8 cellular contexts compared by ENCODE assay signal in genomic region chr16:67645397-67646121, GRCh38. TPM values are rescaled to one million over a fixed set of nuclear protein-coding genes. Genes with fewer than 3 reads are reported as not detected.
DNase-seq lines count a peak whose midpoint lies in the region; ATAC-seq and TF ChIP-seq lines count a peak whose summit lies in the region.

No MANE protein-coding gene starts in this region.

- TF ChIP-seq CTCF in vagina (IDR thresholded peaks at IDR 0.05): no peak

- peaks cover 6 to 22% of the 10 kb centered on the region in 2 donors for H3K36me3 Mint-ChIP-seq in CD4-positive, alpha-beta memory T cell
- H3K36me3 Mint-ChIP-seq in T-helper 17 cell (ENCODE audit: low read depth): peaks cover 4% of the 10 kb centered on the region

- no peaks in the 10 kb centered on the region for H3K9me3 ChIP-seq in CD4-positive, alpha-beta memory T cell (ENCODE audit: control insufficient read depth in 1 of 2, low read length in 2 of 2)
- H3K9me3 ChIP-seq in T-helper 17 cell (ENCODE audit: control insufficient read depth, low read length, poor library complexity, severe bottlenecking) (no peaks in the 10 kb centered on the region), mesodermal cell (ENCODE audit: control insufficient read depth, low read length) (no peaks in the 10 kb centered on the region), vagina (no peaks in the 10 kb centered on the region)

- no peak for DNase-seq in CD4-positive, alpha-beta memory T cell
- DNase-seq in T-helper 17 cell: no peak
- no peak for DNase-seq in NCI-H1436 treated with DMSO at 0.1 percent for 48 hours (lab: John Stamatoyannopoulos, UW)
- DNase-seq in NCI-H2171 (lab: John Stamatoyannopoulos, UW): no peak
- DNase-seq in NCI-H526 (lab: John Stamatoyannopoulos, UW): no peak
- DNase-seq in vagina (ENCODE audit: extremely low spot score in 2 of 2): no peak

- H3K36me3 ChIP-seq in CD4-positive, alpha-beta memory T cell (ENCODE audit: insufficient read depth, low read length): peaks cover 32% of the 10 kb centered on the region
- no peaks in the 10 kb centered on the region for H3K36me3 ChIP-seq in mesodermal cell (ENCODE audit: control insufficient read depth, insufficient read depth, low read length)
- no peaks in the 10 kb centered on the region for H3K36me3 ChIP-seq in vagina

- H3K4me1 ChIP-seq in CD4-positive, alpha-beta memory T cell (ENCODE audit: insufficient read depth, low read length): peaks cover 34% of the 10 kb centered on the region
- H3K4me1 ChIP-seq in mesodermal cell (ENCODE audit: control insufficient read depth, insufficient read depth, low read length, poor library complexity, severe bottlenecking) (no peaks in the 10 kb centered on the region), vagina (peaks cover 38% of the 10 kb centered on the region)

- peak; percentile 11 for ATAC-seq in GM21447 (IDR thresholded peaks at IDR 0.05; ENCODE audit: unreplicated experiment)
- ATAC-seq in T-helper 17 cell: peak; percentile 38

- no peaks in the 10 kb centered on the region for H3K9me3 Mint-ChIP-seq in CD4-positive, alpha-beta memory T cell

- POLR2A ChIA-PET in CD4-positive, alpha-beta memory T cell (lab: Charles Lee; ENCODE audit: partially characterized antibody): interaction anchor here (0.6 to 9.5 kb wide), 22 partner anchors 13 to 360 kb away, joined by 3 to 190 read pairs (median 8); partner anchors contain the start of genes ACD, ATP6V0D1, C16orf86 and CTCF

- peak overlapping the region; percentile 86 to 94 (median 88) for H3K27ac Mint-ChIP-seq in CD4-positive, alpha-beta memory T cell
- H3K27ac Mint-ChIP-seq in T-helper 17 cell: peak overlapping the region; percentile 83

- no peaks in the 10 kb centered on the region for H3K27me3 Mint-ChIP-seq in CD4-positive, alpha-beta memory T cell
- no peaks in the 10 kb centered on the region for H3K27me3 Mint-ChIP-seq in T-helper 17 cell

- H3K4me3 ChIP-seq in CD4-positive, alpha-beta memory T cell (ENCODE audit: low read length in 2 of 2): peak overlapping the region; percentile 66 to 75
- peak overlapping the region; percentile 27 for H3K4me3 ChIP-seq in mesodermal cell (ENCODE audit: extremely low read depth, insufficient read depth, low read length, poor library complexity, severe bottlenecking)
- peak overlapping the region in 1 of 2 donors; percentile 24 for H3K4me3 ChIP-seq in vagina

- H3K4me3 Mint-ChIP-seq in CD4-positive, alpha-beta memory T cell: peak overlapping the region; percentile 82 to 91 (median 88)
- H3K4me3 Mint-ChIP-seq in T-helper 17 cell: peak overlapping the region; percentile 88

- 88 to 91% methylated on average over 13 to 14 of the region's 15 CpGs for WGBS in mesodermal cell (ENCODE audit: insufficient coverage in 2 of 2), 2 experiments

- TF ChIP-seq POLR2A in vagina (IDR thresholded peaks at IDR 0.05): no peak

- intact Hi-C loops in CD4-positive, alpha-beta memory T cell (cut with micrococcal nuclease): loop anchor here (1.0 to 2.0 kb wide), 3 partner anchors 15 to 125 kb away; partner anchors contain the start of genes ACD and PARD6A
- intact Hi-C loops in vagina (cut with DNase I): no loop called here

- no peaks in the 10 kb centered on the region for H3K27me3 ChIP-seq in CD4-positive, alpha-beta memory T cell (ENCODE audit: insufficient read depth, low read length)
- H3K27me3 ChIP-seq in vagina: peaks cover 14% of the 10 kb centered on the region

- H3K4me1 Mint-ChIP-seq in CD4-positive, alpha-beta memory T cell: peaks cover 3 to 33% (median 17%) of the 10 kb centered on the region in 4 donors
- H3K4me1 Mint-ChIP-seq in T-helper 17 cell: peaks cover 13% of the 10 kb centered on the region

- H3K27ac ChIP-seq in CD4-positive, alpha-beta memory T cell (ENCODE audit: low read depth, low read length): peak overlapping the region; percentile 93
- H3K27ac ChIP-seq in mesodermal cell (ENCODE audit: low read depth, low read length, severe bottlenecking) (no peak overlapping the region), vagina (no peak overlapping the region)

- CTCF ChIA-PET in CD4-positive, alpha-beta memory T cell (lab: Charles Lee; ENCODE audit: partially characterized antibody): interaction anchor here (0.6 to 15.0 kb wide), 38 partner anchors 12 to 238 kb away, joined by 3 to 329 read pairs (median 4); partner anchors contain the start of genes ACD, ATP6V0D1, C16orf86 and CTCF

RNA-seq across cellular contexts. Expression of gene CARMIL2, which starts 0.6 kb away (rescaled TPM):
- total RNA-seq in CD4-positive, alpha-beta memory T cell: 100 to 1,000 TPM; 194 to 195 TPM
- polyA plus RNA-seq in CD4-positive, alpha-beta memory T cell: 10 to 100 TPM in 1 of 2 donors, 1 to 10 TPM in 1; 7.5 to 36.3 TPM
- total RNA-seq in T-helper 17 cell (100 to 1,000 TPM; 144 to 145 TPM), vagina (5.6 TPM)
- polyA plus RNA-seq in mesodermal cell (2013, experiment 1 of 2): 3.9 TPM
- polyA plus RNA-seq in mesodermal cell (2013, experiment 2 of 2): 4.7 TPM

RNA-seq across cellular contexts. Expression of gene ACD, which starts 14.5 kb away (rescaled TPM):
- 10 to 100 TPM; 49.6 to 50.6 TPM for total RNA-seq in CD4-positive, alpha-beta memory T cell
- polyA plus RNA-seq in CD4-positive, alpha-beta memory T cell: 10 to 100 TPM; 33.3 to 48.5 TPM
- total RNA-seq in T-helper 17 cell (10 to 100 TPM; 29.5 to 38.7 TPM), vagina (38.8 TPM)
- polyA plus RNA-seq in mesodermal cell (2013, experiment 1 of 2): 27.2 TPM
- polyA plus RNA-seq in mesodermal cell (2013, experiment 2 of 2): 24.9 TPM

RNA-seq across cellular contexts. Expression of gene PARD6A, which starts 15.2 kb away (rescaled TPM):
- total RNA-seq in CD4-positive, alpha-beta memory T cell: 1 to 10 TPM; 7.4 to 8.8 TPM
- 10 to 100 TPM; 17.8 to 26.5 TPM for polyA plus RNA-seq in CD4-positive, alpha-beta memory T cell
- total RNA-seq in T-helper 17 cell (1 to 10 TPM; 6.3 to 7.9 TPM), vagina (1.2 TPM)
- 0.96 TPM for polyA plus RNA-seq in mesodermal cell (2013, experiment 1 of 2)
- 0.30 TPM for polyA plus RNA-seq in mesodermal cell (2013, experiment 2 of 2)

RNA-seq across cellular contexts. Expression of gene ENKD1, which starts 21.0 kb away (rescaled TPM):
- 1 to 10 TPM; 6.7 to 7.7 TPM for total RNA-seq in CD4-positive, alpha-beta memory T cell
- 1 to 10 TPM; 1.1 to 2.4 TPM for polyA plus RNA-seq in CD4-positive, alpha-beta memory T cell
- total RNA-seq in T-helper 17 cell (1 to 10 TPM; 6.1 to 6.8 TPM), vagina (14.7 TPM)
- 19.1 TPM for polyA plus RNA-seq in mesodermal cell (2013, experiment 1 of 2)
- polyA plus RNA-seq in mesodermal cell (2013, experiment 2 of 2): 14.0 TPM

RNA-seq across cellular contexts. Expression of gene C16orf86, which starts 21.1 kb away (rescaled TPM):
- total RNA-seq in CD4-positive, alpha-beta memory T cell: 1 to 10 TPM; 2.9 to 3.6 TPM
- 1 to 10 TPM; 4.1 TPM for polyA plus RNA-seq in CD4-positive, alpha-beta memory T cell
- total RNA-seq in T-helper 17 cell (1 to 10 TPM; 2.9 to 5.1 TPM), vagina (10.3 TPM)
- 4.5 TPM for polyA plus RNA-seq in mesodermal cell (2013, experiment 1 of 2)
- polyA plus RNA-seq in mesodermal cell (2013, experiment 2 of 2): 3.6 TPM

Comparison
In these comparisons a context has a peak if more than half of its experiments do, and no peak if none do; other contexts are left out.
1. RNA of gene CARMIL2, which starts 0.6 kb away (total RNA-seq): 194 to 195 TPM in CD4-positive, alpha-beta memory T cell and 144 to 145 TPM in T-helper 17 cell; 5.6 TPM in vagina (single experiment); every median in the first group is over 10 times any median in the second.